2 cellular contexts compared by ENCODE assay signal in genomic region chr19:23273022-23273593, GRCh38.
TF ChIP-seq lines count a peak whose summit lies in the region.

No MANE protein-coding gene starts in this region.

TF ChIP-seq in SK-N-SH, 30 proteins besides CTCF, POLR2A, EP300 and RAD21 (continued from another document):
- TF ChIP-seq MAX (IDR thresholded peaks at IDR 0.05; ENCODE audit: low read depth) (no peak), ZBTB33 (IDR thresholded peaks at IDR 0.05; ENCODE audit: borderline replicate concordance, low read depth) (no peak), USF2 (IDR thresholded peaks at IDR 0.05; ENCODE audit: borderline replicate concordance, low read depth, low read length) (no peak), PBX3 (IDR thresholded peaks at IDR 0.05) (no peak), NRF1 (IDR thresholded peaks at IDR 0.05; ENCODE audit: low read depth, low read length) (no peak), RCOR1 (IDR thresholded peaks at IDR 0.05; ENCODE audit: low read length) (no peak)

TF ChIP-seq in SK-N-SH treated with all-trans-retinoic acid at 6 μM for 48 hours, 23 proteins besides CTCF, POLR2A, EP300 and RAD21 (continued from another document):
- TF ChIP-seq PATZ1 (CRISPR knock-in tag; IDR thresholded peaks at IDR 0.05; ENCODE audit: borderline replicate concordance) (no peak), SNAI2 (CRISPR knock-in tag; IDR thresholded peaks at IDR 0.05) (no peak), TSHZ2 (CRISPR knock-in tag; IDR thresholded peaks at IDR 0.05) (no peak), CREB5 (CRISPR knock-in tag; IDR thresholded peaks at IDR 0.05; ENCODE audit: low read depth) (no peak), ZNF565 (CRISPR knock-in tag; conservative IDR thresholded peaks at IDR 0.05; ENCODE audit: low read depth) (no peak)
TF ChIP-seq in SK-N-SH treated with all-trans-retinoic acid at 6 μM for 48 hours: peak in this region for 0.
